Comparison of ENCODE assay signal across 8 cellular contexts in the genomic region with DNA sequence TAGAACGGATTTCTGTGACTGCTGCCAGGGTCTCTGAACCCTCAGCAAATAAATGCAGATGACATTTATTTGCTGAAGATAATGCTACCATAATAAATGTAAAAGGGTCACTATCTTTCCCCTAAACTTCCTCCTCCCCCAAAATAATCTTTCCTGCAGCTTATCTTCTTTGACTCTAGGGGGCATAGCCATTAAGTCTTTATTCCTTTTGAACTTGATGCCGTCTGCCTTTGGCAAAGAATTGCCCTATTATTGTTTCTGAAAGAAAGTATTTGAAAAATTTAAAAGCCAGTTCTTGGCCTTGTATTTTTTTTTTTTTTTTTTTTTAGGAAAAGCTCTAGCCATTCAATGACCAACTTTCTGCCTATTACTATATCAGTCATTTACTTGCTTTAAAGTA.
DNase-seq lines count a peak whose midpoint lies in the region; ATAC-seq, FAIRE-seq and TF ChIP-seq lines count a peak whose summit lies in the region.

No MANE protein-coding gene starts in this region.

- H3K27me3 ChIP-seq in thoracic aorta (replicated peaks; ENCODE audit: insufficient read depth) = no peaks in the 10 kb centered on the region
- no peaks in the 10 kb centered on the region for H3K27me3 ChIP-seq in sigmoid colon

- WGBS in A549 (ENCODE audit: missing lambda C conversion rate) = 10% methylated on average over 2 of the region's 2 CpGs
- 4 to 30% methylated on average over 2 of the region's 2 CpGs for WGBS in sigmoid colon, 2 donors

- intact Hi-C loops in OCI-LY7 (cut with micrococcal nuclease; ENCODE audit: unreplicated experiment) (loop anchor here (1.0 to 10.0 kb wide), 2 partner anchors 106 to 1017 kb away; no protein-coding TSS in a partner anchor), sigmoid colon (cut with DNase I) (loop anchor here (5.0 kb wide), 3 partner anchors 65 to 105 kb away; partner anchors contain the start of gene ACSL3)

- DNase-seq in A549 (ENCODE audit: low read depth in 1 of 2, low spot score in 1 of 2) (peak; percentile 32 to 45), GM13976 (ENCODE audit: low spot score) (peak; percentile 36), OCI-LY7 (ENCODE audit: low spot score) (peak; percentile 39), fibroblast of gingiva (ENCODE audit: low read depth) (peak; percentile 66), thoracic aorta (ENCODE audit: low spot score) (no peak), SHP77 treated with DMSO at 0.1 percent for 48 hours (lab: John Stamatoyannopoulos, UW) (no peak), sigmoid colon (no peak)

- TF ChIP-seq EP300 in A549 (IDR thresholded peaks at IDR 0.05) = no peak
- no peak for TF ChIP-seq EP300 in sigmoid colon (IDR thresholded peaks at IDR 0.05)

- peak; percentile 53 for TF ChIP-seq CTCF in A549 (IDR thresholded peaks at IDR 0.05)
- TF ChIP-seq CTCF in GM13976 (IDR thresholded peaks at IDR 0.05; ENCODE audit: borderline replicate concordance, control extremely low read depth, extremely low read depth, insufficient read depth, missing control alignments) = peak; percentile 27
- TF ChIP-seq CTCF in OCI-LY7 (conservative IDR thresholded peaks at IDR 0.05; ENCODE audit: low read length) = peak; percentile 80
- TF ChIP-seq CTCF in thoracic aorta (IDR thresholded peaks at IDR 0.05) = peak; percentile 37
- peak in 2 of 4 experiments; percentile 45 to 49 for TF ChIP-seq CTCF in sigmoid colon (IDR thresholded peaks at IDR 0.05)

- CTCF ChIA-PET in A549 (lab: Yijun Ruan, JAX) = interaction anchor here (0.8 to 4.0 kb wide), 22 partner anchors 9 to 113 kb away, joined by 3 to 24 read pairs (median 5); no protein-coding TSS in a partner anchor
- CTCF ChIA-PET in OCI-LY7 (lab: Charles Lee; ENCODE audit: unreplicated experiment) = interaction anchor here (0.6 to 0.7 kb wide), 2 partner anchors 9 to 91 kb away, joined by 3 read pairs; no protein-coding TSS in a partner anchor

- FAIRE-seq in A549 (lab: Jason Lieb, UNC) = no peak

- peak overlapping the region; percentile 52 to 72; a peak in 5 of 6 replicates for H3K27ac ChIP-seq in A549
- H3K27ac ChIP-seq in OCI-LY7 (ENCODE audit: low read depth, low read length, poor library complexity, severe bottlenecking) = no peak overlapping the region
- peak overlapping the region; percentile 12 to 26 for H3K27ac ChIP-seq in thoracic aorta
- no peak overlapping the region for H3K27ac ChIP-seq in sigmoid colon

- POLR2A ChIA-PET in A549 (lab: Yijun Ruan, JAX) (interaction anchor here (1.1 to 1.2 kb wide), 2 partner anchors 65 to 67 kb away, joined by 3 to 5 read pairs; no protein-coding TSS in a partner anchor), OCI-LY7 (lab: Charles Lee) (interaction anchor here (0.6 to 2.9 kb wide), 9 partner anchors 8 to 115 kb away, joined by 3 to 19 read pairs (median 4); no protein-coding TSS in a partner anchor)

- H3K9me3 ChIP-seq in A549 (no peaks in the 10 kb centered on the region), OCI-LY7 (ENCODE audit: low read length) (no peaks in the 10 kb centered on the region), thoracic aorta (no peaks in the 10 kb centered on the region), sigmoid colon (no peaks in the 10 kb centered on the region)

- no peaks in the 10 kb centered on the region for H3K9me2 ChIP-seq in OCI-LY7 (ENCODE audit: insufficient read depth, low read length)

- H3K4me2 ChIP-seq in A549 = peak overlapping the region; percentile 71
- no peak overlapping the region for H3K4me2 ChIP-seq in OCI-LY7 (ENCODE audit: low read length)

- H2AFZ ChIP-seq in OCI-LY7 (ENCODE audit: low read length) = no peak overlapping the region; the same call in 1 of the 2 replicates

- H4K20me1 ChIP-seq in OCI-LY7 (ENCODE audit: insufficient read depth, low read length) = no peaks in the 10 kb centered on the region

- no TSS peak for BruUV-seq in OCI-LY7 (replicated peaks; lab: Mats Ljungman, UMichigan)

- in situ Hi-C loops in GM13976 (cut with MboI; ENCODE audit: low sequenced_read_pairs, unreplicated experiment) = no loop called here

- H3K36me3 ChIP-seq in OCI-LY7 (ENCODE audit: insufficient read depth, low read length) = no peaks in the 10 kb centered on the region
- no peaks in the 10 kb centered on the region for H3K36me3 ChIP-seq in thoracic aorta
- no peaks in the 10 kb centered on the region for H3K36me3 ChIP-seq in sigmoid colon

- peaks cover 28% of the 10 kb centered on the region for H3K4me1 ChIP-seq in A549
- peaks cover 51% of the 10 kb centered on the region for H3K4me1 ChIP-seq in OCI-LY7 (ENCODE audit: insufficient read depth, low read length, poor library complexity, severe bottlenecking)
- peaks cover 21 to 35% of the 10 kb centered on the region in 2 donors for H3K4me1 ChIP-seq in thoracic aorta (ENCODE audit: control insufficient read depth in 1 of 2, low read depth in 2 of 2)
- peaks cover 0 to 19% (median 11%) of the 10 kb centered on the region in 4 donors for H3K4me1 ChIP-seq in sigmoid colon

- H3K79me2 ChIP-seq in OCI-LY7 (ENCODE audit: insufficient read depth, low read depth, low read length) = no peaks in the 10 kb centered on the region

- no peak for TF ChIP-seq POLR2A in A549 (IDR thresholded peaks at IDR 0.05; ENCODE audit: low read length)
- TF ChIP-seq POLR2A in sigmoid colon (IDR thresholded peaks at IDR 0.05) = no peak

- peak; percentile 50 to 52; a peak in 4 of 5 replicates for TF ChIP-seq RAD21 in A549 (conservative IDR thresholded peaks at IDR 0.05 in 1 of 2, IDR thresholded peaks at IDR 0.05 in 1 of 2)

- peak; percentile 60 to 66; a peak in 3 of 6 replicates for ATAC-seq in A549
- no peak for ATAC-seq in thoracic aorta (ENCODE audit: insufficient number of reproducible peaks, low FRiP score, low read depth)
- ATAC-seq in GM21528 (IDR thresholded peaks at IDR 0.05; ENCODE audit: low FRiP score, unreplicated experiment) = no peak

- H3K4me3 ChIP-seq in A549 (no peak overlapping the region), OCI-LY7 (ENCODE audit: low read depth, low read length, poor library complexity, severe bottlenecking) (no peak overlapping the region), thoracic aorta (no peak overlapping the region), sigmoid colon (no peak overlapping the region)

TF ChIP-seq in A549, 52 proteins besides CTCF, POLR2A, EP300 and RAD21:
- TF ChIP-seq SMC3 (IDR thresholded peaks at IDR 0.05) (peak; percentile 57), BHLHE40 (IDR thresholded peaks at IDR 0.05; ENCODE audit: low read depth, low read length) (no peak), NPAS2 (CRISPR knock-in tag; IDR thresholded peaks at IDR 0.05; ENCODE audit: borderline replicate concordance) (no peak), HOXB5 (CRISPR knock-in tag; IDR thresholded peaks at IDR 0.05) (0 out of 2 replicates have a peak, but pooled peaks have one; percentile 49)

Comparison
In these comparisons a context has a peak if more than half of its experiments do, and no peak if none do; other contexts are left out.
1. ATAC-seq: peak in A549 (2 of 2); none in thoracic aorta (single experiment) and GM21528 (single experiment).
2. DNase-seq: peak in A549 (2 of 2), GM13976 (single experiment), OCI-LY7 (single experiment) and fibroblast of gingiva (single experiment); none in thoracic aorta (single experiment), SHP77 treated with DMSO at 0.1 percent for 48 hours (single experiment) and sigmoid colon (single experiment).
3. H3K27ac ChIP-seq: peak in A549 (2 of 2) and thoracic aorta (2 of 2); none in OCI-LY7 (single experiment) and sigmoid colon (0 of 4).